In genomic region chr11:69352181-69352580, GRCh38 we compare ENCODE assay signal across 18 cellular contexts. TPM values are rescaled to one million over a fixed set of nuclear protein-coding genes. Genes with fewer than 3 reads are reported as not detected.
DNase-seq lines count a peak whose midpoint lies in the region; TF ChIP-seq lines count a peak whose summit lies in the region.
"Had no signal": no experiment of that assay in that cellular context is flagged by ENCODE, and none has a peak within 500 bp of the region (broad histone marks: within the 10 kb centered on the region; RNA-seq: fewer than 3 reads in every experiment).

No MANE protein-coding gene starts in this region.

- H3K79me2 ChIP-seq in smooth muscle cell (ENCODE audit: low read depth): no peaks in the 10 kb centered on the region
- no peaks in the 10 kb centered on the region for H3K79me2 ChIP-seq in Karpas-422 (ENCODE audit: low read length)

- H2AFZ ChIP-seq in smooth muscle cell (ENCODE audit: low read depth): no peak overlapping the region
- H2AFZ ChIP-seq in Karpas-422 (ENCODE audit: low read length): no peak overlapping the region

- peaks cover 6% of the 10 kb centered on the region for H3F3A ChIP-seq in smooth muscle cell (ENCODE audit: low read depth)

- CTCF ChIA-PET in activated naive CD4-positive, alpha-beta T cell treated with anti-CD3 and anti-CD28 coated beads, Interleukin-2, amount 10 ng/mL, durations not matched to agents 7 days and 5 days (lab: Charles Lee): interaction anchor here (0.7 kb wide), 1 partner anchor 60 kb away, joined by 3 read pairs; no protein-coding TSS in a partner anchor
- CTCF ChIA-PET in activated naive CD4-positive, alpha-beta T cell treated with anti-CD3 and anti-CD28 coated beads for 36 hours (lab: Charles Lee): no interaction called here

- H4K20me1 ChIP-seq in smooth muscle cell (ENCODE audit: low read depth) (no peaks in the 10 kb centered on the region), Karpas-422 (ENCODE audit: insufficient read depth, low read depth, low read length) (no peaks in the 10 kb centered on the region)

- intact Hi-C loops in activated naive CD4-positive, alpha-beta T cell treated with anti-CD3 and anti-CD28 coated beads for 36 hours (cut with micrococcal nuclease): loop anchor here (1.0 to 5.0 kb wide), 2 partner anchors 15 to 55 kb away; no protein-coding TSS in a partner anchor

- DNase-seq in activated naive CD4-positive, alpha-beta T cell treated with anti-CD3 and anti-CD28 coated beads, Interleukin-2, amount 10 ng/mL, durations not matched to agents 7 days and 5 days: peak; percentile 4
- DNase-seq in activated naive CD4-positive, alpha-beta T cell treated with anti-CD3 and anti-CD28 coated beads for 36 hours: no peak
- DNase-seq in SJCRH30 (no peak), glomerular visceral epithelial cell (ENCODE audit: extremely low spot score) (peak; percentile 29), smooth muscle cell (lab: John Stamatoyannopoulos, UW; ENCODE audit: unreplicated experiment) (no peak), Karpas-422 (no peak), type B pancreatic cell (ENCODE audit: extremely low spot score, unreplicated experiment) (no peak)
- DNase-seq in stimulated activated CD4-positive, alpha-beta T cell treated with anti-CD3 and anti-CD28 coated beads, Interleukin-4, amount 100 ng/mL, for 1 hour: no peak
- DNase-seq: activated CD4-positive, CD25-positive, alpha-beta regulatory T cell treated with anti-CD3 and anti-CD28 coated beads, Interleukin-2, amount 50 U/mL, for 72 hours; activated gamma-delta T cell; CD4-positive, alpha-beta T cell; NCI-H1417 treated with DMSO at 0.1 percent for 48 hours; SHP77; upper lobe of right lung had no signal

- no peak overlapping the region for H3K27ac Mint-ChIP-seq in activated naive CD4-positive, alpha-beta T cell treated with anti-CD3 and anti-CD28 coated beads, Interleukin-2, amount 10 ng/mL, durations not matched to agents 7 days and 5 days
- no peak overlapping the region for H3K27ac Mint-ChIP-seq in activated naive CD4-positive, alpha-beta T cell treated with anti-CD3 and anti-CD28 coated beads for 36 hours
- no peak overlapping the region for H3K27ac Mint-ChIP-seq in type B pancreatic cell
- H3K27ac Mint-ChIP-seq: activated CD8-positive, alpha-beta memory T cell treated with anti-CD3 and anti-CD28 coated beads, Interleukin-2, amount 10 ng/mL, durations not matched to agents 7 days and 5 days; CD4-positive, alpha-beta T cell; T-helper 2 cell treated with Interferon-gamma antibody and Interleukin-4, amounts not matched to agents 5 μg/mL and 100 μg/mL, for 36 hours had no signal

- H3K9me3 ChIP-seq in SJCRH30 (replicated peaks) (no peaks in the 10 kb centered on the region), smooth muscle cell (replicated peaks; ENCODE audit: low read depth) (no peaks in the 10 kb centered on the region), Karpas-422 (ENCODE audit: low read length) (no peaks in the 10 kb centered on the region)
- H3K9me3 ChIP-seq: body of pancreas, upper lobe of right lung had no signal

- peaks cover 3% of the 10 kb centered on the region for H3K9me3 Mint-ChIP-seq in activated naive CD4-positive, alpha-beta T cell treated with anti-CD3 and anti-CD28 coated beads, Interleukin-2, amount 10 ng/mL, durations not matched to agents 7 days and 5 days
- H3K9me3 Mint-ChIP-seq in activated naive CD4-positive, alpha-beta T cell treated with anti-CD3 and anti-CD28 coated beads for 36 hours: peaks cover 3% of the 10 kb centered on the region
- H3K9me3 Mint-ChIP-seq in type B pancreatic cell: no peaks in the 10 kb centered on the region
- H3K9me3 Mint-ChIP-seq: CD4-positive, alpha-beta T cell had no signal

- peaks cover 33% of the 10 kb centered on the region for H3K4me1 ChIP-seq in SJCRH30
- no peaks in the 10 kb centered on the region for H3K4me1 ChIP-seq in smooth muscle cell (ENCODE audit: low read depth)
- no peaks in the 10 kb centered on the region for H3K4me1 ChIP-seq in Karpas-422 (ENCODE audit: low read length)

- no peak overlapping the region for H3K4me3 Mint-ChIP-seq in activated naive CD4-positive, alpha-beta T cell treated with anti-CD3 and anti-CD28 coated beads, Interleukin-2, amount 10 ng/mL, durations not matched to agents 7 days and 5 days
- H3K4me3 Mint-ChIP-seq in activated naive CD4-positive, alpha-beta T cell treated with anti-CD3 and anti-CD28 coated beads for 36 hours: no peak overlapping the region
- no peak overlapping the region for H3K4me3 Mint-ChIP-seq in type B pancreatic cell
- H3K4me3 Mint-ChIP-seq: activated CD8-positive, alpha-beta memory T cell treated with anti-CD3 and anti-CD28 coated beads, Interleukin-2, amount 10 ng/mL, durations not matched to agents 7 days and 5 days; CD4-positive, alpha-beta T cell; T-helper 2 cell treated with Interferon-gamma antibody and Interleukin-4, amounts not matched to agents 5 μg/mL and 100 μg/mL, for 36 hours had no signal

- H3K4me3 ChIP-seq in SJCRH30 (no peak overlapping the region), smooth muscle cell (no peak overlapping the region), Karpas-422 (ENCODE audit: low read length) (no peak overlapping the region)
- H3K4me3 ChIP-seq: body of pancreas, dorsolateral prefrontal cortex, upper lobe of right lung had no signal

- no peak for TF ChIP-seq CTCF in smooth muscle cell (IDR thresholded peaks at IDR 0.05; ENCODE audit: borderline replicate concordance, insufficient read depth, poor library complexity, severe bottlenecking)
- TF ChIP-seq CTCF in type B pancreatic cell (conservative IDR thresholded peaks at IDR 0.05): no peak

- H3K4me2 ChIP-seq in smooth muscle cell (peak overlapping the region; percentile 22), Karpas-422 (ENCODE audit: low read depth, low read length, poor library complexity, severe bottlenecking) (no peak overlapping the region)

- H3K9me2 ChIP-seq in Karpas-422 (replicated peaks; ENCODE audit: insufficient read depth, low read length): no peaks in the 10 kb centered on the region

- peaks cover 8% of the 10 kb centered on the region for H3K27me3 Mint-ChIP-seq in activated naive CD4-positive, alpha-beta T cell treated with anti-CD3 and anti-CD28 coated beads, Interleukin-2, amount 10 ng/mL, durations not matched to agents 7 days and 5 days
- H3K27me3 Mint-ChIP-seq in activated naive CD4-positive, alpha-beta T cell treated with anti-CD3 and anti-CD28 coated beads for 36 hours (ENCODE audit: low read depth): no peaks in the 10 kb centered on the region
- H3K27me3 Mint-ChIP-seq in type B pancreatic cell: peaks cover 2% of the 10 kb centered on the region
- H3K27me3 Mint-ChIP-seq: CD4-positive, alpha-beta T cell had no signal

- H3K4me1 Mint-ChIP-seq in activated naive CD4-positive, alpha-beta T cell treated with anti-CD3 and anti-CD28 coated beads, Interleukin-2, amount 10 ng/mL, durations not matched to agents 7 days and 5 days: peaks cover 4% of the 10 kb centered on the region
- H3K4me1 Mint-ChIP-seq in activated naive CD4-positive, alpha-beta T cell treated with anti-CD3 and anti-CD28 coated beads for 36 hours (ENCODE audit: low read depth): peaks cover 15% of the 10 kb centered on the region
- peaks cover 7% of the 10 kb centered on the region for H3K4me1 Mint-ChIP-seq in type B pancreatic cell (ENCODE audit: unreplicated experiment)

- no peaks in the 10 kb centered on the region for H3K36me3 ChIP-seq in SJCRH30
- no peaks in the 10 kb centered on the region for H3K36me3 ChIP-seq in smooth muscle cell (ENCODE audit: low read depth)
- H3K36me3 ChIP-seq in Karpas-422 (ENCODE audit: insufficient read depth, low read length): no peaks in the 10 kb centered on the region
- H3K36me3 ChIP-seq: upper lobe of right lung had no signal

- H3K27ac ChIP-seq in SJCRH30 (peak overlapping the region; percentile 28), smooth muscle cell (ENCODE audit: low read depth) (peak overlapping the region; percentile 81), Karpas-422 (ENCODE audit: low read length) (no peak overlapping the region)
- H3K27ac ChIP-seq: body of pancreas, dorsolateral prefrontal cortex, upper lobe of right lung had no signal

- H3K36me3 Mint-ChIP-seq in activated naive CD4-positive, alpha-beta T cell treated with anti-CD3 and anti-CD28 coated beads, Interleukin-2, amount 10 ng/mL, durations not matched to agents 7 days and 5 days: peaks cover 4% of the 10 kb centered on the region
- H3K36me3 Mint-ChIP-seq in activated naive CD4-positive, alpha-beta T cell treated with anti-CD3 and anti-CD28 coated beads for 36 hours (ENCODE audit: low read depth): peaks cover 2% of the 10 kb centered on the region
- H3K36me3 Mint-ChIP-seq in type B pancreatic cell: no peaks in the 10 kb centered on the region
- H3K36me3 Mint-ChIP-seq: activated CD8-positive, alpha-beta memory T cell treated with anti-CD3 and anti-CD28 coated beads, Interleukin-2, amount 10 ng/mL, durations not matched to agents 7 days and 5 days had no signal

- peak overlapping the region; percentile 34 for H3K9ac ChIP-seq in smooth muscle cell (ENCODE audit: low read depth)
- H3K9ac ChIP-seq in Karpas-422 (ENCODE audit: low read length): no peak overlapping the region

- H3K27me3 ChIP-seq in SJCRH30 (no peaks in the 10 kb centered on the region), smooth muscle cell (ENCODE audit: low read depth) (no peaks in the 10 kb centered on the region), Karpas-422 (ENCODE audit: low read length) (no peaks in the 10 kb centered on the region)
- H3K27me3 ChIP-seq: body of pancreas, upper lobe of right lung had no signal

- WGBS in smooth muscle cell (ENCODE audit: low lambda C conversion rate): 69% methylated on average over 2 of the region's 2 CpGs

RNA-seq across cellular contexts. Expression of gene MYEOV, which starts 58.2 kb away (rescaled TPM):
- under 1 TPM in 1 of 2 experiments, not detected in 1; 0.35 TPM for total RNA-seq in activated naive CD4-positive, alpha-beta T cell treated with anti-CD3 and anti-CD28 coated beads for 36 hours
- total RNA-seq in SJCRH30 (2014; rRNA removed; shearing (Covaris generic)): 2.9 and 6.7 TPM in 2 replicates
- total RNA-seq in smooth muscle cell (not detected in 2 replicates), type B pancreatic cell (ENCODE audit: low replicate concordance) (4.1 and 4.3 TPM in 2 replicates)
- 0.33 and 1.1 TPM in 2 replicates for polyA plus RNA-seq in smooth muscle cell
- total RNA-seq in Karpas-422 (2014; rRNA removed; shearing (Covaris generic); ENCODE audit: low replicate concordance): 0.22 and 0.25 TPM in 2 replicates
- total RNA-seq: activated CD8-positive, alpha-beta memory T cell treated with anti-CD3 and anti-CD28 coated beads, Interleukin-2, amount 10 ng/mL, durations not matched to agents 7 days and 5 days; CD4-positive, alpha-beta T cell had no signal

Comparison
In these comparisons a context has a peak if more than half of its experiments do, and no peak if none do; other contexts are left out.
1. DNase-seq: peak in activated naive CD4-positive, alpha-beta T cell treated with anti-CD3 and anti-CD28 coated beads, Interleukin-2, amount 10 ng/mL, durations not matched to agents 7 days and 5 days (single experiment) and glomerular visceral epithelial cell (single experiment); none in activated naive CD4-positive, alpha-beta T cell treated with anti-CD3 and anti-CD28 coated beads for 36 hours (single experiment), SJCRH30 (0 of 2), smooth muscle cell (single experiment), stimulated activated CD4-positive, alpha-beta T cell treated with anti-CD3 and anti-CD28 coated beads, Interleukin-4, amount 100 ng/mL, for 1 hour (single experiment), Karpas-422 (single experiment) and type B pancreatic cell (single experiment).